7 cellular contexts compared by ENCODE assay signal in genomic region chr17:42016411-42016831, GRCh38. TPM values are rescaled to one million over a fixed set of nuclear protein-coding genes. Genes with fewer than 3 reads are reported as not detected.
DNase-seq lines count a peak whose midpoint lies in the region; ATAC-seq and TF ChIP-seq lines count a peak whose summit lies in the region.

No MANE protein-coding gene starts in this region.

- H3K27me3 ChIP-seq in Peyer's patch, result no peaks in the 10 kb centered on the region

- no peak for ATAC-seq in GM21390 (IDR thresholded peaks at IDR 0.05; ENCODE audit: unreplicated experiment)

- no peaks in the 10 kb centered on the region for H3K9me3 ChIP-seq in Peyer's patch

- POLR2A ChIA-PET in GM10248 (lab: Yijun Ruan, JAX), result interaction anchor here (0.5 to 2.3 kb wide), 4 partner anchors 46 to 126 kb away, joined by 3 to 6 read pairs (median 5); no protein-coding TSS in a partner anchor

- H3K4me3 ChIP-seq in GM12875 (ENCODE audit: low read depth, low read length) (peak overlapping the region; percentile 69), Peyer's patch (peak overlapping the region; percentile 76 to 86 (median 84))

- H3K27me3 Mint-ChIP-seq in mesothelial cell of epicardium (ENCODE audit: low read depth), result no peaks in the 10 kb centered on the region

- H3K36me3 Mint-ChIP-seq in mesothelial cell of epicardium, result peaks cover 3% of the 10 kb centered on the region

- no peaks in the 10 kb centered on the region for H3K36me3 ChIP-seq in Peyer's patch

- DNase-seq in Peyer's patch (no peak), mesothelial cell of epicardium (ENCODE audit: low spot score in 2 of 2, unreplicated experiment in 2 of 2) (no peak), A172 (ENCODE audit: low spot score) (no peak), GM10248 (ENCODE audit: extremely low spot score) (no peak)

- peak overlapping the region; percentile 99 for H3K4me3 Mint-ChIP-seq in mesothelial cell of epicardium

- H3K9me3 Mint-ChIP-seq in mesothelial cell of epicardium, result no peaks in the 10 kb centered on the region

- no peak for TF ChIP-seq CTCF in GM12875 (IDR thresholded peaks at IDR 0.05; ENCODE audit: borderline replicate concordance, insufficient read depth, low read depth, low read length)
- no peak for TF ChIP-seq CTCF in Peyer's patch (IDR thresholded peaks at IDR 0.05)
- TF ChIP-seq CTCF in mesothelial cell of epicardium (IDR thresholded peaks at IDR 0.05; ENCODE audit: unreplicated experiment), result no peak
- TF ChIP-seq CTCF in GM10248 (IDR thresholded peaks at IDR 0.05; ENCODE audit: control extremely low read depth, extremely low read depth, low read depth, missing control alignments), result no peak

- H3K27ac Mint-ChIP-seq in mesothelial cell of epicardium, result peak overlapping the region; percentile 99

- TF ChIP-seq POLR2A in Peyer's patch (IDR thresholded peaks at IDR 0.05), result peak in 1 of 2 donors; percentile 25

- H3K27ac ChIP-seq in Peyer's patch (peak overlapping the region; percentile 86 to 96 (median 90)), cingulate gyrus (ENCODE audit: low read depth, low read length) (peak overlapping the region; percentile 97)

- H3K4me1 Mint-ChIP-seq in mesothelial cell of epicardium, result peaks cover 41% of the 10 kb centered on the region

- peaks cover 0 to 65% (median 6%) of the 10 kb centered on the region in 4 donors for H3K4me1 ChIP-seq in Peyer's patch

- CTCF ChIA-PET in GM10248 (lab: Yijun Ruan, JAX), result interaction anchor here (0.8 to 6.6 kb wide), 17 partner anchors 9 to 511 kb away, joined by 3 to 58 read pairs (median 5); partner anchors contain the start of genes CNP, KAT2A and KCNH4

RNA-seq across cellular contexts. Expression of gene DNAJC7, which starts 0.8 kb away (rescaled TPM):
- total RNA-seq in Peyer's patch (10 to 100 TPM; 51.0 to 80.9 (median 70.7) TPM), mesothelial cell of epicardium (97.2 to 103 TPM (median 97.7 TPM) in 3 replicates)
- total RNA-seq in A172 (2014; rRNA removed; shearing (Covaris generic)), result 118 and 132 TPM in 2 replicates

RNA-seq across cellular contexts. Expression of gene NKIRAS2, which starts 3.5 kb away (rescaled TPM):
- total RNA-seq in Peyer's patch, result 10 to 100 TPM; 22.1 to 38.1 (median 31.1) TPM
- total RNA-seq in mesothelial cell of epicardium, result 47.2 to 49.6 TPM (median 48.1 TPM) in 3 replicates
- 48.6 and 51.8 TPM in 2 replicates for total RNA-seq in A172 (2014; rRNA removed; shearing (Covaris generic))

RNA-seq across cellular contexts. Expression of gene C17orf113, which starts 34.0 kb away (rescaled TPM):
- total RNA-seq in Peyer's patch (1 to 10 TPM in 3 of 4 donors, not detected in 1; 1.6 to 8.6 (median 3.2) TPM), mesothelial cell of epicardium (4.1 to 5.1 TPM (median 4.4 TPM) in 3 replicates)
- total RNA-seq in A172 (2014; rRNA removed; shearing (Covaris generic)), result not detected in 2 replicates

RNA-seq across cellular contexts. Expression of gene CNP, which starts 49.8 kb away (rescaled TPM):
- total RNA-seq in Peyer's patch (10 to 100 TPM; 24.7 to 76.7 (median 43.4) TPM), mesothelial cell of epicardium (67.6 to 70.2 TPM (median 68.1 TPM) in 3 replicates)
- 110 and 127 TPM in 2 replicates for total RNA-seq in A172 (2014; rRNA removed; shearing (Covaris generic))
